Comparison of ENCODE assay signal across 1 cellular context in the genomic region with DNA sequence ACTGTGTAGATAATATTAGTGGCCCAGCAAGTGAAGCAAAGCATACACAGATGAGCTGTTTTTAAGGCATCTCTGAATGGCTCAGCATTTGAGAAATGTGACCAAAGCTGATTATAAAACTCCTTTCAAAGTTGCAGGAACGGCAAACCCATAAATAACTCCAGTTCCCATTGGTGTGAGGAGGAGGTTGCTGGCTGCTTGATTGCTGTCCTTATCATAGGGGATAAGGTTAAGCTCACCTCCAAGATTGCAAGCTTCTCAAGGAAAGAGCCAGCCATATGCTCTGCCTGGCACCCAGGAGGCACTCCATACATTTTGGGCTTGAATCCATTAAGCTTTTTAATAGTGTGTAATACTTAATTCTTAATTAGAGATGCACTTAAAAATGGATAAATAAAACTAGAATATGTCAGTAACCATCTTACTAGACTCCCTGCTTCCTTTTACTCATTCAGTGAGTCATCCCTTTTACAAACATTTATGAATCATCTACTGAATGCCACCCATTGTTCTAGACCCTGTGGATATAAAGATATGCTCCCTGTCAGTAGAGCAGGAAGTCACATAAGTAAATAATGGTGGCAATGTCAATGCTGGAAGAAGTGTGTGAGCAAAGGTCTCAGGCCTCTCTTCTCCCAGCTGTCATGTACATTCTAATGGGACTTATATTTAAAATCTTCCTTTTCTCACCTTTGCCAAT.
A peak's percentile ranks its signal among the peaks of the same experiment; 100 is the strongest.
TF ChIP-seq lines count a peak whose summit lies in the region.

No MANE protein-coding gene starts in this region.

TF ChIP-seq in HepG2, 621 proteins besides CTCF, POLR2A, EP300 and RAD21 (continued from another document):
- TF ChIP-seq ZNF574 (CRISPR knock-in tag; IDR thresholded peaks at IDR 0.05), result peak; percentile 11; the same call in 1 of the 2 replicates
- no peak for TF ChIP-seq ZNF138 (CRISPR knock-in tag; IDR thresholded peaks at IDR 0.05; ENCODE audit: low read depth)
- TF ChIP-seq MAFK (conservative IDR thresholded peaks at IDR 0.05 in 1 of 2, IDR thresholded peaks at IDR 0.05 in 1 of 2; ENCODE audit: low read length in 2 of 2), result peak in 1 of 2 experiments; percentile 13; a peak in 1 of 4 replicates
- no peak for TF ChIP-seq ZNF782 (CRISPR knock-in tag; IDR thresholded peaks at IDR 0.05; ENCODE audit: borderline replicate concordance)
- TF ChIP-seq KDM6A (CRISPR knock-in tag; IDR thresholded peaks at IDR 0.05; ENCODE audit: low read depth), result peak; percentile 88
- no peak for TF ChIP-seq GRHL1 (CRISPR knock-in tag; conservative IDR thresholded peaks at IDR 0.05)
- TF ChIP-seq, protein P1, sequence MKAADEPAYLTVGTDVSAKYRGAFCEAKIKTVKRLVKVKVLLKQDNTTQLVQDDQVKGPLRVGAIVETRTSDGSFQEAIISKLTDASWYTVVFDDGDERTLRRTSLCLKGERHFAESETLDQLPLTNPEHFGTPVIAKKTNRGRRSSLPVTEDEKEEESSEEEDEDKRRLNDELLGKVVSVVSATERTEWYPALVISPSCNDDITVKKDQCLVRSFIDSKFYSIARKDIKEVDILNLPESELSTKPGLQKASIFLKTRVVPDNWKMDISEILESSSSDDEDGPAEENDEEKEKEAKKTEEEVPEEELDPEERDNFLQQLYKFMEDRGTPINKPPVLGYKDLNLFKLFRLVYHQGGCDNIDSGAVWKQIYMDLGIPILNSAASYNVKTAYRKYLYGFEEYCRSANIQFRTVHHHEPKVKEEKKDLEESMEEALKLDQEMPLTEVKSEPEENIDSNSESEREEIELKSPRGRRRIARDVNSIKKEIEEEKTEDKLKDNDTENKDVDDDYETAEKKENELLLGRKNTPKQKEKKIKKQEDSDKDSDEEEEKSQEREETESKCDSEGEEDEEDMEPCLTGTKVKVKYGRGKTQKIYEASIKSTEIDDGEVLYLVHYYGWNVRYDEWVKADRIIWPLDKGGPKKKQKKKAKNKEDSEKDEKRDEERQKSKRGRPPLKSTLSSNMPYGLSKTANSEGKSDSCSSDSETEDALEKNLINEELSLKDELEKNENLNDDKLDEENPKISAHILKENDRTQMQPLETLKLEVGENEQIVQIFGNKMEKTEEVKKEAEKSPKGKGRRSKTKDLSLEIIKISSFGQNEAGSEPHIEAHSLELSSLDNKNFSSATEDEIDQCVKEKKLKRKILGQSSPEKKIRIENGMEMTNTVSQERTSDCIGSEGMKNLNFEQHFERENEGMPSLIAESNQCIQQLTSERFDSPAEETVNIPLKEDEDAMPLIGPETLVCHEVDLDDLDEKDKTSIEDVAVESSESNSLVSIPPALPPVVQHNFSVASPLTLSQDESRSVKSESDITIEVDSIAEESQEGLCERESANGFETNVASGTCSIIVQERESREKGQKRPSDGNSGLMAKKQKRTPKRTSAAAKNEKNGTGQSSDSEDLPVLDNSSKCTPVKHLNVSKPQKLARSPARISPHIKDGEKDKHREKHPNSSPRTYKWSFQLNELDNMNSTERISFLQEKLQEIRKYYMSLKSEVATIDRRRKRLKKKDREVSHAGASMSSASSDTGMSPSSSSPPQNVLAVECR (CRISPR knock-in tag; IDR thresholded peaks at IDR 0.05; ENCODE audit: borderline replicate concordance), result peak; percentile 66; the same call in 1 of the 2 replicates
- no peak for TF ChIP-seq HNRNPUL1 (IDR thresholded peaks at IDR 0.05; ENCODE audit: low read depth, low read length)
- no peak for TF ChIP-seq NFE2L1 (CRISPR knock-in tag; IDR thresholded peaks at IDR 0.05; ENCODE audit: borderline replicate concordance)
- no peak for TF ChIP-seq ZBTB38 (CRISPR knock-in tag; IDR thresholded peaks at IDR 0.05)
